In genomic region chr19:55678121-55678671, GRCh38 we compare ENCODE assay signal across 8 cellular contexts. TPM values are rescaled to one million over a fixed set of nuclear protein-coding genes. Genes with fewer than 3 reads are reported as not detected.
A peak's percentile ranks its signal among the peaks of the same experiment; 100 is the strongest.
DNase-seq lines count a peak whose midpoint lies in the region; ATAC-seq and TF ChIP-seq lines count a peak whose summit lies in the region.

No MANE protein-coding gene starts in this region.

- 45 to 64% (median 54%) methylated on average over 21 of the region's 21 CpGs for whole genome bisulfite sequencing in spleen, 5 donors
- WGBS in suprapubic skin = 89% methylated on average over 13 of the region's 21 CpGs

- TF ChIP-seq EP300 in suprapubic skin (IDR thresholded peaks at IDR 0.05) = no peak

- TF ChIP-seq CTCF in colonic mucosa (IDR thresholded peaks at IDR 0.05) (no peak), spleen (IDR thresholded peaks at IDR 0.05 in 8 of 11, conservative IDR thresholded peaks at IDR 0.05 in 3 of 11) (peak in 6 of 11 experiments; percentile 29 to 54 (median 40)), suprapubic skin (IDR thresholded peaks at IDR 0.05) (no peak)

- H3K9ac ChIP-seq in colonic mucosa (ENCODE audit: low read depth in 2 of 2, low read length in 2 of 2) = peak overlapping the region in 1 of 2 donors; percentile 99

- TF ChIP-seq POLR2A in spleen (IDR thresholded peaks at IDR 0.05) (no peak), suprapubic skin (IDR thresholded peaks at IDR 0.05) (no peak)

- peak; percentile 35 for DNase-seq in GF-D8 (lab: John Stamatoyannopoulos, UW)
- DNase-seq in colonic mucosa = no peak
- DNase-seq in spleen = peak; percentile 94
- no peak for DNase-seq in NCI-H1436 treated with DMSO at 0.1 percent for 48 hours (lab: John Stamatoyannopoulos, UW)
- DNase-seq in OCI-M1 (lab: John Stamatoyannopoulos, UW) = no peak
- DNase-seq in suprapubic skin (ENCODE audit: low spot score in 2 of 2) = no peak

- peaks cover 29% of the 10 kb centered on the region for H3K4me1 ChIP-seq in colonic mucosa
- peaks cover 59 to 92% (median 83%) of the 10 kb centered on the region in 6 donors for H3K4me1 ChIP-seq in spleen
- H3K4me1 ChIP-seq in suprapubic skin = peaks cover 65% of the 10 kb centered on the region

- H3K9me3 ChIP-seq in colonic mucosa = no peaks in the 10 kb centered on the region
- H3K9me3 ChIP-seq in spleen = no peaks in the 10 kb centered on the region
- H3K9me3 ChIP-seq in suprapubic skin = no peaks in the 10 kb centered on the region

- H3K27me3 ChIP-seq in colonic mucosa (no peaks in the 10 kb centered on the region), spleen (replicated peaks in 1 of 7) (no peaks in the 10 kb centered on the region), suprapubic skin (no peaks in the 10 kb centered on the region)

- H3K4me3 ChIP-seq in colonic mucosa (no peak overlapping the region), spleen (peak overlapping the region in 5 of 8 donors; percentile 16 to 98 (median 70)), suprapubic skin (no peak overlapping the region)

- peak; percentile 71 for ATAC-seq in GM19452 (IDR thresholded peaks at IDR 0.05; ENCODE audit: unreplicated experiment)
- ATAC-seq in HG03442 (IDR thresholded peaks at IDR 0.05; ENCODE audit: unreplicated experiment) = peak; percentile 62

- H3K27ac ChIP-seq in colonic mucosa (peak overlapping the region; percentile 66), spleen (peak overlapping the region; percentile 28 to 99 (median 95)), suprapubic skin (no peak overlapping the region)

- no peaks in the 10 kb centered on the region for H3K36me3 ChIP-seq in colonic mucosa
- H3K36me3 ChIP-seq in spleen = peaks cover 0 to 79% (median 61%) of the 10 kb centered on the region in 6 donors
- peaks cover 54% of the 10 kb centered on the region for H3K36me3 ChIP-seq in suprapubic skin

- intact Hi-C loops in colonic mucosa (cut with DNase I) (no loop called here), spleen (cut with DNase I; ENCODE audit: low total_unique reads) (no loop called here)

RNA-seq across cellular contexts. Expression of gene EPN1, which starts 3.2 kb away (rescaled TPM):
- total RNA-seq in colonic mucosa (100 to 1,000 TPM; 257 to 259 TPM), spleen (100 to 1,000 TPM; 100 to 166 (median 129) TPM), suprapubic skin (100 to 1,000 TPM in 1 of 4 donors, 10 to 100 TPM in 3; 80.1 to 104 (median 82.9) TPM)
- 100 to 1,000 TPM in 1 of 3 donors, 10 to 100 TPM in 2; 36.8 to 115 (median 42.6) TPM for polyA plus RNA-seq in spleen

RNA-seq across cellular contexts. Expression of gene U2AF2, which starts 23.4 kb away (rescaled TPM):
- total RNA-seq in colonic mucosa (100 to 1,000 TPM; 146 to 289 TPM), spleen (100 to 1,000 TPM; 109 to 218 (median 176) TPM), suprapubic skin (100 to 1,000 TPM in 1 of 4 donors, 10 to 100 TPM in 3; 82.8 to 128 (median 88.5) TPM)
- 100 to 1,000 TPM in 1 of 3 donors, 10 to 100 TPM in 2; 67.2 to 190 (median 85.5) TPM for polyA plus RNA-seq in spleen

RNA-seq across cellular contexts. Expression of gene CCDC106, which starts 30.2 kb away (rescaled TPM):
- 1 to 10 TPM; 2.6 to 4.8 TPM for total RNA-seq in colonic mucosa
- total RNA-seq in spleen = 10 to 100 TPM; 11.9 to 23.4 (median 14.4) TPM
- polyA plus RNA-seq in spleen = 10 to 100 TPM; 26.7 to 40.1 (median 37.8) TPM
- total RNA-seq in suprapubic skin = 10 to 100 TPM in 1 of 4 donors, 1 to 10 TPM in 3; 6.2 to 18.3 (median 8.5) TPM

RNA-seq across cellular contexts. Expression of gene ZNF581, which starts 34.7 kb away (rescaled TPM):
- total RNA-seq in colonic mucosa (10 to 100 TPM; 16.0 to 20.3 TPM), spleen (10 to 100 TPM; 21.4 to 34.9 (median 27.2) TPM), suprapubic skin (10 to 100 TPM; 16.3 to 27.1 (median 20.2) TPM)
- polyA plus RNA-seq in spleen = 10 to 100 TPM; 39.8 to 46.5 (median 43.6) TPM

RNA-seq across cellular contexts. Expression of gene ZNF580, which starts 37.4 kb away (rescaled TPM):
- 10 to 100 TPM; 18.0 to 28.6 TPM for total RNA-seq in colonic mucosa
- 10 to 100 TPM; 25.4 to 58.7 (median 31.7) TPM for total RNA-seq in spleen
- polyA plus RNA-seq in spleen = 10 to 100 TPM; 18.9 to 36.7 (median 33.3) TPM
- 10 to 100 TPM; 15.0 to 27.9 (median 22.3) TPM for total RNA-seq in suprapubic skin

Comparison
In these comparisons a context has a peak if more than half of its experiments do, and no peak if none do; other contexts are left out.
1. DNase-seq: peak in GF-D8 (single experiment) and spleen (single experiment); none in colonic mucosa (single experiment), NCI-H1436 treated with DMSO at 0.1 percent for 48 hours (single experiment), OCI-M1 (single experiment) and suprapubic skin (0 of 2).
2. H3K4me3 ChIP-seq: peak in spleen (5 of 8); none in colonic mucosa (single experiment) and suprapubic skin (single experiment).
3. CTCF ChIP-seq: peak in spleen (6 of 11); none in colonic mucosa (single experiment) and suprapubic skin (0 of 2).